ENCODE assay signal across 21 cellular contexts in genomic region chr15:67928666-67929065, GRCh38.
"Had no signal": no experiment of that assay in that cellular context is flagged by ENCODE, and none has a peak within 500 bp of the region (broad histone marks: within the 10 kb centered on the region; RNA-seq: fewer than 3 reads in every experiment).

No MANE protein-coding gene starts in this region.

- H3K4me3 Mint-ChIP-seq: activated CD8-positive, alpha-beta T cell treated with anti-CD3 and anti-CD28 coated beads for 36 hours; activated naive CD8-positive, alpha-beta T cell treated with anti-CD3 and anti-CD28 coated beads for 36 hours; dendritic cell treated with granulocyte-macrophage colony-stimulating factor and Interleukin-4, amounts not matched to agents 40 ng/mL and 50 ng/mL, for 4 days; WTC11 had no signal

- H3K4me1 Mint-ChIP-seq: activated naive CD8-positive, alpha-beta T cell treated with anti-CD3 and anti-CD28 coated beads for 36 hours had no signal

- DNase-seq: activated CD4-positive, alpha-beta T cell treated with anti-CD3 and anti-CD28 coated beads for 4 hours; activated CD8-positive, alpha-beta memory T cell treated with anti-CD3 and anti-CD28 coated beads, Interleukin-2, amount 50 U/mL, for 4 hours; activated CD8-positive, alpha-beta T cell treated with anti-CD3 and anti-CD28 coated beads for 36 hours; activated gamma-delta T cell treated with Interleukin-2 at 50 U/mL for 16 hours; activated naive CD8-positive, alpha-beta T cell treated with anti-CD3 and anti-CD28 coated beads for 36 hours; activated T-cell treated with anti-CD3 and anti-CD28 coated beads, Interleukin-2, amount 50 U/mL, for 48 hours; brain microvascular endothelial cell; cerebellar nuclear complex; effector memory CD4-positive, alpha-beta T cell; islet precursor cell; left lung; stimulated activated CD4-positive, alpha-beta T cell treated with anti-CD3 and anti-CD28 coated beads, Interleukin-12 subunit alpha, Interleukin-12 subunit beta, amount 100 ng/mL, for 4 hours; stimulated activated CD4-positive, alpha-beta T cell treated with anti-CD3 and anti-CD28 coated beads, Interleukin-2, amount 100 ng/mL, for 24 hours; SW 1271; transverse colon had no signal

- H3K36me3 ChIP-seq: brain microvascular endothelial cell, gastrocnemius medialis, left lung, prostate gland, transverse colon, vagina had no signal

- H3K4me3 ChIP-seq: gastrocnemius medialis, left lung, prostate gland, transverse colon, vagina had no signal

- H3K27ac ChIP-seq: gastrocnemius medialis, prostate gland, vagina had no signal

- H3K27me3 ChIP-seq: brain microvascular endothelial cell, gastrocnemius medialis, left lung, transverse colon, vagina had no signal

- ATAC-seq: activated CD8-positive, alpha-beta T cell treated with anti-CD3 and anti-CD28 coated beads for 36 hours; sciatic nerve; WTC11 had no signal

- H3K27ac Mint-ChIP-seq: activated CD8-positive, alpha-beta T cell treated with anti-CD3 and anti-CD28 coated beads for 36 hours; activated naive CD8-positive, alpha-beta T cell treated with anti-CD3 and anti-CD28 coated beads for 36 hours; dendritic cell treated with granulocyte-macrophage colony-stimulating factor and Interleukin-4, amounts not matched to agents 40 ng/mL and 50 ng/mL, for 4 days; WTC11 had no signal

- H3K36me3 Mint-ChIP-seq: activated naive CD8-positive, alpha-beta T cell treated with anti-CD3 and anti-CD28 coated beads for 36 hours; WTC11 had no signal

- H3K27me3 Mint-ChIP-seq: activated CD8-positive, alpha-beta T cell treated with anti-CD3 and anti-CD28 coated beads for 36 hours; activated naive CD8-positive, alpha-beta T cell treated with anti-CD3 and anti-CD28 coated beads for 36 hours; dendritic cell treated with granulocyte-macrophage colony-stimulating factor and Interleukin-4, amounts not matched to agents 40 ng/mL and 50 ng/mL, for 4 days had no signal

- H3K9me3 ChIP-seq: gastrocnemius medialis, left lung, prostate gland, transverse colon, vagina had no signal
